24 cellular contexts compared by ENCODE assay signal in the genomic region with DNA sequence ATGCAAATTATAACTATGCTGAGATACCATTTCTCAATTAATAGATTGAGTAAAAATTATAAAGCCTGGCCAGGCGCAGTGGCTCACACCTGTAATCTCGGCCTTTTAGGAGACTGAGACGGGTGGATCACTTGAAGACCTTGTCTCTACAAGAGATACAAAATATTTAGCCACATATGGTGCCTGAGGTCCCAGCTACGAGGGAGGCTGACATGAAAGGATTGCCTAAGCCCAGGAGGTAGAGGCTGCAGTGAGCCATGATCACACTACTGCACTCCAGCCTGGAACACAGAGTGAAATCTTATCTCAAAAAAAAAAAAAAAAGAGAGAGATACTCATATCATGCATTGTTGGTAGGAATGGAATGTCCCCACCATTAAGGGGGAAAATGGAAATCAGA.
"Had no signal": no experiment of that assay in that cellular context is flagged by ENCODE, and none has a peak within 500 bp of the region (broad histone marks: within the 10 kb centered on the region; RNA-seq: fewer than 3 reads in every experiment).

No MANE protein-coding gene starts in this region.

- H3K9me3 Mint-ChIP-seq: dendritic cell treated with granulocyte-macrophage colony-stimulating factor and Interleukin-4, amounts not matched to agents 40 ng/mL and 50 ng/mL, for 4 days; effector memory CD8-positive, alpha-beta T cell had no signal

- H3K4me1 ChIP-seq: colonic mucosa, esophagus squamous epithelium, foreskin keratinocyte, gastrocnemius medialis, gastroesophageal sphincter, heart left ventricle, heart right ventricle had no signal

- DNase-seq: colonic mucosa; cortex of kidney; dermis blood vessel endothelial cell; dorsolateral prefrontal cortex; effector CD4-positive, alpha-beta T cell; effector CD8-positive, alpha-beta T cell; effector memory CD4-positive, alpha-beta T cell; effector memory CD8-positive, alpha-beta T cell; endodermal cell; erythroblast; esophagus squamous epithelium; foreskin fibroblast; foreskin melanocyte; gastrocnemius medialis; glutamatergic neuron; head of caudate nucleus; heart left ventricle; heart right ventricle had no signal

- ATAC-seq: effector memory CD8-positive, alpha-beta T cell; esophagus mucosa; foreskin keratinocyte; gastrocnemius medialis; gastroesophageal sphincter; heart left ventricle; heart right ventricle had no signal

- H3K27ac Mint-ChIP-seq: dendritic cell treated with granulocyte-macrophage colony-stimulating factor and Interleukin-4, amounts not matched to agents 40 ng/mL and 50 ng/mL, for 4 days; effector memory CD8-positive, alpha-beta T cell; endodermal cell had no signal

- H3K4me3 ChIP-seq: colonic mucosa, coronary artery, dorsolateral prefrontal cortex, esophagus squamous epithelium, gastrocnemius medialis, gastroesophageal sphincter, heart left ventricle, heart right ventricle had no signal

- H3K27ac ChIP-seq: colonic mucosa, coronary artery, dorsolateral prefrontal cortex, epithelial cell of prostate, esophagus squamous epithelium, foreskin keratinocyte, gastrocnemius medialis, gastroesophageal sphincter, heart left ventricle, heart right ventricle had no signal

- H3K36me3 ChIP-seq: colonic mucosa, esophagus squamous epithelium, gastrocnemius medialis, gastroesophageal sphincter, heart left ventricle, heart right ventricle had no signal

- H3K9me3 ChIP-seq: colonic mucosa, esophagus squamous epithelium, gastrocnemius medialis, gastroesophageal sphincter, heart left ventricle, heart right ventricle had no signal

- H3K27me3 ChIP-seq: colonic mucosa, esophagus squamous epithelium, gastrocnemius medialis had no signal

- H3K4me3 Mint-ChIP-seq: dendritic cell treated with granulocyte-macrophage colony-stimulating factor and Interleukin-4, amounts not matched to agents 40 ng/mL and 50 ng/mL, for 4 days; effector memory CD8-positive, alpha-beta T cell; endodermal cell had no signal
